8 cellular contexts compared by ENCODE assay signal in genomic region chr14:94080606-94081385, GRCh38. TPM values are rescaled to one million over a fixed set of nuclear protein-coding genes. Genes with fewer than 3 reads are reported as not detected.
A peak's percentile ranks its signal among the peaks of the same experiment; 100 is the strongest.
DNase-seq lines count a peak whose midpoint lies in the region; ATAC-seq, FAIRE-seq and TF ChIP-seq lines count a peak whose summit lies in the region.

TSS of gene DDX24 (minus strand) at chr14:94081202. CDS start at chr14:94079742, 1,460 bp downstream.
A gene with protein sequence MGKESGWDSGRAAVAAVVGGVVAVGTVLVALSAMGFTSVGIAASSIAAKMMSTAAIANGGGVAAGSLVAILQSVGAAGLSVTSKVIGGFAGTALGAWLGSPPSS (plus strand): TSS chr14:94081310. CDS start chr14:94096938, 15,628 bp downstream.

- H3K9me3 ChIP-seq in T-helper 17 cell (ENCODE audit: control insufficient read depth, low read length, poor library complexity, severe bottlenecking) (no peaks in the 10 kb centered on the region), psoas muscle (no peaks in the 10 kb centered on the region)

- WGBS in psoas muscle, 3 donors, result 0 to 1% (median 0%) methylated on average over 67 to 79 of the region's 79 CpGs

- H3K4me1 ChIP-seq in psoas muscle, result peaks cover 48% of the 10 kb centered on the region

- TF ChIP-seq CTCF in psoas muscle (IDR thresholded peaks at IDR 0.05), result no peak

- no peak for FAIRE-seq in urothelium cell line (lab: Jason Lieb, UNC)

- H3K27ac ChIP-seq in angular gyrus (ENCODE audit: low read depth, low read length) (peak within 1 kb of the TSS; percentile 73), psoas muscle (peak within 1 kb of the TSS; percentile 98)

- TF ChIP-seq POLR2A in GM15510 (IDR thresholded peaks at IDR 0.05; ENCODE audit: borderline replicate concordance, extremely low read depth, insufficient read length), result peak; percentile 95

- H3K36me3 Mint-ChIP-seq in T-helper 17 cell (ENCODE audit: low read depth), result peaks cover 15% of the 10 kb centered on the region

- H3K4me3 ChIP-seq in psoas muscle, result peak within 1 kb of the TSS; percentile 87

- peaks cover 45% of the 10 kb centered on the region for H3K4me1 Mint-ChIP-seq in T-helper 17 cell

- peak; percentile 98 for ATAC-seq in HG02885 (IDR thresholded peaks at IDR 0.05; ENCODE audit: poor library complexity, unreplicated experiment)
- peak; percentile 94 for ATAC-seq in T-helper 17 cell
- peak; percentile 100 for ATAC-seq in left ventricle myocardium superior
- peak; percentile 99 to 100 (median 100) for ATAC-seq in psoas muscle

- H3K27me3 ChIP-seq in psoas muscle (ENCODE audit: insufficient read depth in 3 of 3, low read length in 2 of 3), result no peaks in the 10 kb centered on the region

- H3K27me3 Mint-ChIP-seq in T-helper 17 cell, result no peaks in the 10 kb centered on the region

- peak within 1 kb of the TSS; percentile 98 for H3K4me3 Mint-ChIP-seq in T-helper 17 cell

- H3K36me3 ChIP-seq in psoas muscle (ENCODE audit: insufficient read depth in 1 of 2, low read depth in 1 of 2), result peaks cover 0 to 28% of the 10 kb centered on the region in 2 donors

- H3K27ac Mint-ChIP-seq in T-helper 17 cell, result peak within 1 kb of the TSS; percentile 99

- DNase-seq in NCI-H1694 treated with DMSO at 0.1 percent for 48 hours (lab: John Stamatoyannopoulos, UW), result peak; percentile 95
- DNase-seq in T-helper 17 cell, result peak; percentile 92 to 97 (median 94)
- peak; percentile 98 for DNase-seq in left ventricle myocardium superior
- DNase-seq in psoas muscle, result peak; percentile 97 to 99
- DNase-seq in urothelium cell line (ENCODE audit: low spot score), result peak; percentile 94

- intact Hi-C loops in left ventricle myocardium superior (cut with micrococcal nuclease) (no loop called here), psoas muscle (cut with DNase I) (loop anchor here in 1 of 2 donors (5.0 kb wide), 1 partner anchor 57 kb away; no protein-coding TSS in a partner anchor)

RNA-seq across cellular contexts. Expression of gene DDX24, which starts in this region (rescaled TPM):
- total RNA-seq in T-helper 17 cell, result 100 to 1,000 TPM; 478 to 531 TPM
- 198 TPM for total RNA-seq in left ventricle myocardium superior
- total RNA-seq in psoas muscle, result 100 to 1,000 TPM; 145 to 190 (median 171) TPM
- polyA plus RNA-seq in psoas muscle, result 100 to 1,000 TPM in 1 of 3 donors, 10 to 100 TPM in 2; 66.5 to 124 (median 79.7) TPM

RNA-seq across cellular contexts. Expression of the second gene that starts in this region (rescaled TPM):
- total RNA-seq in T-helper 17 cell (10 to 100 TPM in 1 of 2 donors, 1 to 10 TPM in 1; 9.3 to 12.1 TPM), left ventricle myocardium superior (9.7 TPM), psoas muscle (10 to 100 TPM in 1 of 4 donors, 1 to 10 TPM in 3; 6.5 to 14.4 (median 7.8) TPM)
- polyA plus RNA-seq in psoas muscle, result 10 to 100 TPM; 10.4 to 15.0 (median 10.6) TPM

Comparison
In these comparisons a context has a peak if more than half of its experiments do, and no peak if none do; other contexts are left out.
1. Peak in every context shown above with its lines: DNase-seq, ATAC-seq, H3K4me3 ChIP-seq and H3K27ac ChIP-seq.